ENCODE assay signal across 1 cellular context in the genomic region with DNA sequence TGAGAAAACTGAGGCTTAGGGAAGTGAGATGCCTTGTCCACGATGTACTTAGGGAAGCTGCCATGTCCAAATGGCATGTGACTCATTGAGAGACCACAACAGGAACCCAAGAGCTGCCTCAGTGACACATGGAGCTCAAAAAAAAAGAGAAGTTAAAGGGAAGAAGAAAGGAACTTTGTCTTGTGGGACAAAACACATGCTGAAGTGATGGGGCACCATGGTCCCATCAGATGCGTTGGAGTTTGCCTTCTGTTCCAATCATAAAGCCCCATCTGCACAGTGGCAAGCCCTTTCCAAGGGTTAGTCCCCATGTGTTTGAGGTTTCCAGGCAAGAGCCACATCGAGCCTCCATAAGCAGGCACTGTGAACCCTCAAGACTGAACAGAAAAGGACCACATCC.
TF ChIP-seq lines count a peak whose summit lies in the region.

No MANE protein-coding gene starts in this region.

TF ChIP-seq in HepG2, 621 proteins besides CTCF, POLR2A, EP300 and RAD21:
- TF ChIP-seq RBM22 (optimal IDR thresholded peaks at IDR 0.05; ENCODE audit: low read length) (peak; percentile 52), ZNF235 (CRISPR knock-in tag; IDR thresholded peaks at IDR 0.05; ENCODE audit: borderline replicate concordance) (no peak)
